8 cellular contexts compared by ENCODE assay signal in the genomic region with DNA sequence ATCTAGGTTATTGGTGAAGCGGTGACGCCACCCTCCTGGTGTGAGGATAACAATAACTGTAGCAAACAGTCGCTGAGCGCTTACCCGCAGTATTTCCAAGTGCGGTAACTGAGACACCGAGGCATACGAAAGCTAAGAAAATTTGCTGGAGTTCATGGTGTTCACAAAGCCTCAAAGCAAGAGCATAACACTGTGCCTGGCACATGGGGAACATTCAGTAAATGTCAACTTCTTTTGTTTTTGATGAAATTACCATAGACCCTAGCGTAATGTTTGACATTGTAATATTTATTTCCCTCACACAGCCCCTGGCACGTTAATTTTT. TPM values are rescaled to one million over a fixed set of nuclear protein-coding genes. Genes with fewer than 3 reads are reported as not detected.
DNase-seq lines count a peak whose midpoint lies in the region; ATAC-seq, FAIRE-seq and TF ChIP-seq lines count a peak whose summit lies in the region.

No MANE protein-coding gene starts in this region.

- no peaks in the 10 kb centered on the region for H3K36me3 ChIP-seq in iPS-15b (ENCODE audit: control insufficient read depth, insufficient read depth, low read length)

- no peak for FAIRE-seq in HTR-8/SVneo (lab: Jason Lieb, UNC)

- TF ChIP-seq CTCF in HL-60 (IDR thresholded peaks at IDR 0.05; ENCODE audit: insufficient read depth, low read length): no peak

- H3K27ac ChIP-seq in HL-60 (replicated peaks): peak overlapping the region; percentile 100

- no peaks in the 10 kb centered on the region for H3K9me3 ChIP-seq in iPS-15b (ENCODE audit: control insufficient read depth, insufficient read depth, low read length)

- peaks cover 30% of the 10 kb centered on the region for H3K4me1 Mint-ChIP-seq in activated T-helper 2 cell treated with anti-CD3 and anti-CD28 coated beads, Interferon-gamma antibody, Interleukin-2, Interleukin-4, amounts not matched to agents 10 μg/mL and 5 μg/mL and 100 μg/mL, durations not matched to agents 14 hours and 24 hours and 36 hours (ENCODE audit: low read depth)
- H3K4me1 Mint-ChIP-seq in stimulated activated memory B cell treated with anti-CD40 and anti-IgM and Interleukin-4, amounts not matched to agents 10 μg/mL and 1 μg/mL and 100 μg/mL, for 72 hours: peaks cover 16% of the 10 kb centered on the region

- no peaks in the 10 kb centered on the region for H3K4me1 ChIP-seq in iPS-15b (ENCODE audit: control insufficient read depth, insufficient read depth, low read length)

- ATAC-seq in stimulated activated memory B cell treated with anti-CD40 and anti-IgM and Interleukin-4, amounts not matched to agents 10 μg/mL and 1 μg/mL and 100 μg/mL, for 72 hours: no peak
- ATAC-seq in GM19395 (IDR thresholded peaks at IDR 0.05; ENCODE audit: unreplicated experiment): no peak

- H3K27ac Mint-ChIP-seq in activated T-helper 2 cell treated with anti-CD3 and anti-CD28 coated beads, Interferon-gamma antibody, Interleukin-2, Interleukin-4, amounts not matched to agents 10 μg/mL and 5 μg/mL and 100 μg/mL, durations not matched to agents 14 hours and 24 hours and 36 hours: peak overlapping the region; percentile 97
- peak overlapping the region; percentile 91 for H3K27ac Mint-ChIP-seq in stimulated activated memory B cell treated with anti-CD40 and anti-IgM and Interleukin-4, amounts not matched to agents 10 μg/mL and 1 μg/mL and 100 μg/mL, for 72 hours

- peak overlapping the region; percentile 84 for H3K4me3 Mint-ChIP-seq in activated T-helper 2 cell treated with anti-CD3 and anti-CD28 coated beads, Interferon-gamma antibody, Interleukin-2, Interleukin-4, amounts not matched to agents 10 μg/mL and 5 μg/mL and 100 μg/mL, durations not matched to agents 14 hours and 24 hours and 36 hours (ENCODE audit: low read depth)
- peak overlapping the region; percentile 73 for H3K4me3 Mint-ChIP-seq in stimulated activated memory B cell treated with anti-CD40 and anti-IgM and Interleukin-4, amounts not matched to agents 10 μg/mL and 1 μg/mL and 100 μg/mL, for 72 hours

- H3K9me3 Mint-ChIP-seq in activated T-helper 2 cell treated with anti-CD3 and anti-CD28 coated beads, Interferon-gamma antibody, Interleukin-2, Interleukin-4, amounts not matched to agents 10 μg/mL and 5 μg/mL and 100 μg/mL, durations not matched to agents 14 hours and 24 hours and 36 hours: no peaks in the 10 kb centered on the region
- H3K9me3 Mint-ChIP-seq in stimulated activated memory B cell treated with anti-CD40 and anti-IgM and Interleukin-4, amounts not matched to agents 10 μg/mL and 1 μg/mL and 100 μg/mL, for 72 hours: no peaks in the 10 kb centered on the region

- DNase-seq in HL-60 (ENCODE audit: low read depth in 1 of 2, low spot score in 1 of 2) (no peak), HTR-8/SVneo (ENCODE audit: insufficient read length, low spot score) (no peak), pons (ENCODE audit: low spot score) (no peak)
- DNase-seq in activated T-helper 2 cell treated with anti-CD3 and anti-CD28 coated beads, Interferon-gamma antibody, Interleukin-2, Interleukin-4, amounts not matched to agents 10 μg/mL and 5 μg/mL and 100 μg/mL, durations not matched to agents 14 hours and 24 hours and 36 hours (ENCODE audit: low spot score): no peak
- no peak for DNase-seq in activated CD4-positive, alpha-beta T cell treated with anti-CD3 and anti-CD28 coated beads for 1 hour

- no peaks in the 10 kb centered on the region for H3K27me3 ChIP-seq in HL-60 (ENCODE audit: insufficient read depth, poor library complexity, severe bottlenecking)
- H3K27me3 ChIP-seq in iPS-15b (ENCODE audit: control insufficient read depth, insufficient read depth, low read length): no peaks in the 10 kb centered on the region

- H3K4me3 ChIP-seq in HL-60 (replicated peaks; ENCODE audit: insufficient read depth, low read length): peak overlapping the region; percentile 47
- H3K4me3 ChIP-seq in iPS-15b (ENCODE audit: low read depth, low read length): peak overlapping the region; percentile 96

- H3K36me3 Mint-ChIP-seq in activated T-helper 2 cell treated with anti-CD3 and anti-CD28 coated beads, Interferon-gamma antibody, Interleukin-2, Interleukin-4, amounts not matched to agents 10 μg/mL and 5 μg/mL and 100 μg/mL, durations not matched to agents 14 hours and 24 hours and 36 hours (ENCODE audit: low read depth): peaks cover 23% of the 10 kb centered on the region
- H3K36me3 Mint-ChIP-seq in stimulated activated memory B cell treated with anti-CD40 and anti-IgM and Interleukin-4, amounts not matched to agents 10 μg/mL and 1 μg/mL and 100 μg/mL, for 72 hours: no peaks in the 10 kb centered on the region

- no peaks in the 10 kb centered on the region for H3K27me3 Mint-ChIP-seq in activated T-helper 2 cell treated with anti-CD3 and anti-CD28 coated beads, Interferon-gamma antibody, Interleukin-2, Interleukin-4, amounts not matched to agents 10 μg/mL and 5 μg/mL and 100 μg/mL, durations not matched to agents 14 hours and 24 hours and 36 hours (ENCODE audit: low read depth)
- no peaks in the 10 kb centered on the region for H3K27me3 Mint-ChIP-seq in stimulated activated memory B cell treated with anti-CD40 and anti-IgM and Interleukin-4, amounts not matched to agents 10 μg/mL and 1 μg/mL and 100 μg/mL, for 72 hours

- intact Hi-C loops in activated T-helper 2 cell treated with anti-CD3 and anti-CD28 coated beads, Interferon-gamma antibody, Interleukin-2, Interleukin-4, amounts not matched to agents 10 μg/mL and 5 μg/mL and 100 μg/mL, durations not matched to agents 14 hours and 24 hours and 36 hours (cut with micrococcal nuclease): loop anchor here (1.0 kb wide), 1 partner anchor 108 kb away; no protein-coding TSS in a partner anchor

- peak overlapping the region; percentile 89 for H3K9ac ChIP-seq in iPS-15b (ENCODE audit: low read depth, low read length)

RNA-seq across cellular contexts. Expression of gene YEATS4, which starts 0.8 kb away (rescaled TPM):
- total RNA-seq in activated T-helper 2 cell treated with anti-CD3 and anti-CD28 coated beads, Interferon-gamma antibody, Interleukin-2, Interleukin-4, amounts not matched to agents 10 μg/mL and 5 μg/mL and 100 μg/mL, durations not matched to agents 14 hours and 24 hours and 36 hours: 38.9 and 39.0 TPM in 2 replicates

RNA-seq across cellular contexts. Expression of gene LYZ, which starts 12.1 kb away (rescaled TPM):
- not detected in 2 replicates for total RNA-seq in activated T-helper 2 cell treated with anti-CD3 and anti-CD28 coated beads, Interferon-gamma antibody, Interleukin-2, Interleukin-4, amounts not matched to agents 10 μg/mL and 5 μg/mL and 100 μg/mL, durations not matched to agents 14 hours and 24 hours and 36 hours
